In the genomic region with DNA sequence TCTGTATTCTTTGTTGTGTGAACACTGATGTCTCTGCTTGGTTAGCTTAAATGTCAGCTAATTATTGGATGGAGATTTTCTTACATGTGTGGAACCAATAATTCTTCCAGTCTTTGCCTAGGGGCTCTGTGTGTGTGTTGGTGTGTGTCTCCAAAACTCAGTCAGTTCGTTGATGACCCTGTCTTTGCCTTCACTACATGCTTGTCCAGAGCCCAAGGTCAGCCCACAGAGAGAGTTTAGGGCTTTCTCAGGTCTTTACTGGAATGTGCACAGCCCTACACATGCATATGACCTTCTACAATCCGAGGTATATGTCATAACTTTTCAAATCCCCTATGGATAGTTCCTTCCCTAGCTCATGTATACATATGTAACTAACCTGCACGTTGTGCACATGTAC, we compare ENCODE assay signal across 6 cellular contexts.
"Had no signal": no experiment of that assay in that cellular context is flagged by ENCODE, and none has a peak within 500 bp of the region (broad histone marks: within the 10 kb centered on the region; RNA-seq: fewer than 3 reads in every experiment).

No MANE protein-coding gene starts in this region.

- H3K27ac ChIP-seq: HL-60 had no signal

- DNase-seq: IMR-90, KBM-7, KG1 had no signal

- ATAC-seq: K562 had no signal

- FAIRE-seq: HTR-8/SVneo, K562 had no signal

- H3K4me3 ChIP-seq: K562 had no signal
